Comparison of ENCODE assay signal across 13 cellular contexts in genomic region chr11:88480217-88480616, GRCh38.
DNase-seq lines count a peak whose midpoint lies in the region; ATAC-seq and TF ChIP-seq lines count a peak whose summit lies in the region.
"Had no signal": no experiment of that assay in that cellular context is flagged by ENCODE, and none has a peak within 500 bp of the region (broad histone marks: within the 10 kb centered on the region; RNA-seq: fewer than 3 reads in every experiment).

No MANE protein-coding gene starts in this region.

- H3K4me1 ChIP-seq in mesenchymal stem cell (ENCODE audit: control insufficient read depth, insufficient read depth, low read depth, low read length), result peaks cover 2% of the 10 kb centered on the region

- no peak overlapping the region for H2BK120ac ChIP-seq in mesenchymal stem cell (ENCODE audit: low read depth, low read length)

- no peak overlapping the region for H3K23ac ChIP-seq in mesenchymal stem cell (ENCODE audit: low read length in 2 of 2)

- no peak overlapping the region for H2BK5ac ChIP-seq in mesenchymal stem cell (ENCODE audit: low read depth, low read length, poor library complexity, severe bottlenecking)

- no peaks in the 10 kb centered on the region for H3K36me3 ChIP-seq in mesenchymal stem cell (ENCODE audit: control insufficient read depth in 1 of 2, insufficient read depth in 2 of 2, low read depth in 1 of 2, low read length in 2 of 2)
- H3K36me3 ChIP-seq: stomach had no signal

- H3K14ac ChIP-seq in mesenchymal stem cell (ENCODE audit: low read length in 2 of 2), result no peak overlapping the region

- no peak overlapping the region for H2BK15ac ChIP-seq in mesenchymal stem cell (ENCODE audit: low read depth, poor library complexity, severe bottlenecking)

- no peak for ATAC-seq in GM21390 (IDR thresholded peaks at IDR 0.05; ENCODE audit: unreplicated experiment)

- no peaks in the 10 kb centered on the region for H3K27me3 ChIP-seq in mesenchymal stem cell (ENCODE audit: control insufficient read depth in 1 of 2, insufficient read depth in 1 of 2, low read length in 2 of 2)
- H3K27me3 ChIP-seq: stomach had no signal

- no peak for TF ChIP-seq RAD21 in Ishikawa (IDR thresholded peaks at IDR 0.05; ENCODE audit: low read depth)

- no peak for TF ChIP-seq CTCF in cardiac fibroblast (IDR thresholded peaks at IDR 0.05; ENCODE audit: low read depth, low read length)

- 38% methylated on average over 1 of the region's 1 CpG for WGBS in mesenchymal stem cell

- no peak overlapping the region for H3K4me2 ChIP-seq in mesenchymal stem cell (ENCODE audit: low read length, poor library complexity, severe bottlenecking)

- no peak overlapping the region for H2BK12ac ChIP-seq in mesenchymal stem cell (ENCODE audit: low read length in 2 of 2)

- peak; percentile 53; the same call in 1 of the 2 replicates for TF ChIP-seq EP300 in Ishikawa (IDR thresholded peaks at IDR 0.05; ENCODE audit: borderline replicate concordance)

- DNase-seq in AG08395 (ENCODE audit: low spot score) (peak; percentile 73), cardiac fibroblast (ENCODE audit: low read depth in 2 of 2) (peak; percentile 93 to 97), mesenchymal stem cell (peak; percentile 56), midbrain (lab: John Stamatoyannopoulos, UW) (no peak), DMS153 treated with DMSO at 0.1 percent for 48 hours (lab: John Stamatoyannopoulos, UW; ENCODE audit: unreplicated experiment) (no peak)
- DNase-seq in activated effector memory CD4-positive, alpha-beta T cell treated with anti-CD3 and anti-CD28 coated beads, Interleukin-2, amount 50 U/mL, for 16 hours, result no peak
- DNase-seq: activated CD4-positive, alpha-beta T cell treated with anti-CD3 and anti-CD28 coated beads for 48 hours; activated naive CD4-positive, alpha-beta T cell treated with anti-CD3 and anti-CD28 coated beads, Interleukin-2, amount 10 ng/mL, durations not matched to agents 7 days and 5 days; stimulated activated CD4-positive, alpha-beta T cell treated with anti-CD3 and anti-CD28 coated beads, Interleukin-1b, Interleukin-23, amount 100 ng/mL, for 48 hours; stomach had no signal

- H4K8ac ChIP-seq in mesenchymal stem cell (ENCODE audit: low read length), result no peak overlapping the region

- H3K18ac ChIP-seq in mesenchymal stem cell (ENCODE audit: low read depth in 1 of 2, low read length in 2 of 2), result no peak overlapping the region

- H3K4ac ChIP-seq in mesenchymal stem cell (ENCODE audit: low read depth in 1 of 2, low read length in 2 of 2), result no peak overlapping the region

- H3K79me1 ChIP-seq in mesenchymal stem cell (replicated peaks; ENCODE audit: low read length, poor library complexity, severe bottlenecking), result no peaks in the 10 kb centered on the region

- no peaks in the 10 kb centered on the region for H3K9me3 ChIP-seq in mesenchymal stem cell (ENCODE audit: control insufficient read depth, low read length)
- H3K9me3 ChIP-seq: stomach had no signal

- H2AFZ ChIP-seq in mesenchymal stem cell (ENCODE audit: low read depth, low read length), result no peak overlapping the region

- H3K4me3 ChIP-seq in cardiac fibroblast (replicated peaks in 1 of 2; ENCODE audit: low read depth in 2 of 2, low read length in 2 of 2), result no peak overlapping the region
- H3K4me3 ChIP-seq in mesenchymal stem cell (ENCODE audit: insufficient read depth in 1 of 2, low read depth in 1 of 2, low read length in 2 of 2), result no peak overlapping the region
- H3K4me3 ChIP-seq: stomach had no signal

- H3K9ac ChIP-seq in mesenchymal stem cell (ENCODE audit: low read length), result no peak overlapping the region

- no peak overlapping the region for H4K91ac ChIP-seq in mesenchymal stem cell (ENCODE audit: low read length)

- H3K27ac ChIP-seq in mesenchymal stem cell (ENCODE audit: low read length, poor library complexity, severe bottlenecking), result peak overlapping the region; percentile 71
- H3K27ac ChIP-seq: C4-2B, stomach had no signal

- no peak overlapping the region for H2AK5ac ChIP-seq in mesenchymal stem cell (ENCODE audit: low read length, severe bottlenecking)

TF ChIP-seq in Ishikawa, 13 proteins besides CTCF, POLR2A, EP300 and RAD21:
- TF ChIP-seq NFIC (IDR thresholded peaks at IDR 0.05) (peak; percentile 75), FOXM1 (IDR thresholded peaks at IDR 0.05; ENCODE audit: borderline replicate concordance, low read depth) (no peak), TCF12 (IDR thresholded peaks at IDR 0.05; ENCODE audit: low read depth) (peak; percentile 48; the same call in 1 of the 2 replicates), TEAD4 (IDR thresholded peaks at IDR 0.05) (peak; percentile 89)
TF ChIP-seq in Ishikawa: peak in this region for 3.

Comparison
In these comparisons a context has a peak if more than half of its experiments do, and no peak if none do; other contexts are left out.
1. DNase-seq: peak in AG08395 (single experiment), cardiac fibroblast (2 of 2) and mesenchymal stem cell (single experiment); none in midbrain (single experiment), DMS153 treated with DMSO at 0.1 percent for 48 hours (single experiment) and activated effector memory CD4-positive, alpha-beta T cell treated with anti-CD3 and anti-CD28 coated beads, Interleukin-2, amount 50 U/mL, for 16 hours (single experiment).